In genomic region chr15:62165029-62165792, GRCh38 we compare ENCODE assay signal across 1 cellular context.
TF ChIP-seq lines count a peak whose summit lies in the region.

Gene C2CD4B, minus strand, starts transcription at chr15:62165285. Its CDS starts 301 bp downstream, at chr15:62164984.

TF ChIP-seq in GM12878, 131 proteins besides CTCF, POLR2A, EP300 and RAD21 (continued from another document):
- no peak for TF ChIP-seq SUZ12 (IDR thresholded peaks at IDR 0.05; ENCODE audit: unreplicated experiment)
- no peak for TF ChIP-seq NBN (IDR thresholded peaks at IDR 0.05)
- TF ChIP-seq CREM (IDR thresholded peaks at IDR 0.05; ENCODE audit: low read depth), result no peak
- no peak for TF ChIP-seq NR2F1 (conservative IDR thresholded peaks at IDR 0.05)
- no peak for TF ChIP-seq PAX8 (IDR thresholded peaks at IDR 0.05)
- TF ChIP-seq, protein P1, sequence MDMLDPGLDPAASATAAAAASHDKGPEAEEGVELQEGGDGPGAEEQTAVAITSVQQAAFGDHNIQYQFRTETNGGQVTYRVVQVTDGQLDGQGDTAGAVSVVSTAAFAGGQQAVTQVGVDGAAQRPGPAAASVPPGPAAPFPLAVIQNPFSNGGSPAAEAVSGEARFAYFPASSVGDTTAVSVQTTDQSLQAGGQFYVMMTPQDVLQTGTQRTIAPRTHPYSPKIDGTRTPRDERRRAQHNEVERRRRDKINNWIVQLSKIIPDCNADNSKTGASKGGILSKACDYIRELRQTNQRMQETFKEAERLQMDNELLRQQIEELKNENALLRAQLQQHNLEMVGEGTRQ (IDR thresholded peaks at IDR 0.05; ENCODE audit: borderline replicate concordance, low read depth, low read length), result no peak
